Comparison of ENCODE assay signal across 20 cellular contexts in genomic region chr10:32131388-32131787, GRCh38.
DNase-seq lines count a peak whose midpoint lies in the region; ATAC-seq and TF ChIP-seq lines count a peak whose summit lies in the region.
"Had no signal": no experiment of that assay in that cellular context is flagged by ENCODE, and none has a peak within 500 bp of the region (broad histone marks: within the 10 kb centered on the region; RNA-seq: fewer than 3 reads in every experiment).

No MANE protein-coding gene starts in this region.

- no peak overlapping the region for H3K4ac ChIP-seq in mesendoderm (ENCODE audit: low read depth, low read length)

- ATAC-seq in activated CD8-positive, alpha-beta T cell treated with anti-CD3 and anti-CD28 coated beads for 36 hours, result peak; percentile 17
- ATAC-seq in upper lobe of left lung (ENCODE audit: low FRiP score in 2 of 2), result no peak

- no peaks in the 10 kb centered on the region for H3K4me1 ChIP-seq in BLaER1
- peaks cover 13% of the 10 kb centered on the region for H3K4me1 ChIP-seq in mesendoderm (ENCODE audit: control insufficient read depth, low read depth, low read length)
- no peaks in the 10 kb centered on the region for H3K4me1 ChIP-seq in upper lobe of left lung
- peaks cover 8% of the 10 kb centered on the region for H3K4me1 ChIP-seq in CD4-positive, alpha-beta memory T cell (ENCODE audit: insufficient read depth, low read length)
- H3K4me1 ChIP-seq: prostate gland had no signal

- no peak overlapping the region for H3K27ac Mint-ChIP-seq in activated CD8-positive, alpha-beta T cell treated with anti-CD3 and anti-CD28 coated beads for 36 hours
- peak overlapping the region in 2 of 7 donors; percentile 42 to 72 for H3K27ac Mint-ChIP-seq in CD4-positive, alpha-beta memory T cell
- H3K27ac Mint-ChIP-seq: CD8-positive, alpha-beta memory T cell had no signal

- no peak overlapping the region for H3K56ac ChIP-seq in mesendoderm (ENCODE audit: low read length)

- no peaks in the 10 kb centered on the region for H3K9me3 Mint-ChIP-seq in activated CD8-positive, alpha-beta T cell treated with anti-CD3 and anti-CD28 coated beads for 36 hours
- H3K9me3 Mint-ChIP-seq in CD4-positive, alpha-beta memory T cell, result no peaks in the 10 kb centered on the region
- H3K9me3 Mint-ChIP-seq: activated naive CD4-positive, alpha-beta T cell treated with anti-CD3 and anti-CD28 coated beads, Interleukin-2, amount 50 U/mL, for 24 hours; CD8-positive, alpha-beta memory T cell; neural crest cell had no signal

- CTCF ChIA-PET in activated CD8-positive, alpha-beta T cell treated with anti-CD3 and anti-CD28 coated beads for 36 hours (lab: Charles Lee), result no interaction called here
- CTCF ChIA-PET in CD4-positive, alpha-beta memory T cell (lab: Charles Lee; ENCODE audit: partially characterized antibody), result interaction anchor here (1.6 kb wide), 1 partner anchor 9 kb away, joined by 5 read pairs; no protein-coding TSS in a partner anchor

- H3K9ac ChIP-seq in BLaER1 (no peak overlapping the region), mesendoderm (ENCODE audit: low read length) (no peak overlapping the region)
- H3K9ac ChIP-seq: KMS-11 had no signal

- no peaks in the 10 kb centered on the region for H4K20me1 ChIP-seq in BLaER1

- H3K4me1 Mint-ChIP-seq in activated CD8-positive, alpha-beta T cell treated with anti-CD3 and anti-CD28 coated beads for 36 hours (ENCODE audit: low read depth), result peaks cover 7% of the 10 kb centered on the region
- peaks cover 5 to 14% (median 7%) of the 10 kb centered on the region in 4 donors for H3K4me1 Mint-ChIP-seq in CD4-positive, alpha-beta memory T cell

- H3K23ac ChIP-seq in mesendoderm (ENCODE audit: low read length), result no peak overlapping the region

- H2BK5ac ChIP-seq in mesendoderm (ENCODE audit: low read length), result peak overlapping the region; percentile 75

- no peaks in the 10 kb centered on the region for H3K79me2 ChIP-seq in mesendoderm (ENCODE audit: control insufficient read depth, insufficient read depth, low read length)

- POLR2A ChIA-PET in activated CD8-positive, alpha-beta T cell treated with anti-CD3 and anti-CD28 coated beads for 36 hours (lab: Charles Lee), result no interaction called here
- POLR2A ChIA-PET in CD4-positive, alpha-beta memory T cell (lab: Charles Lee; ENCODE audit: partially characterized antibody), result no interaction called here

- WGBS in mesendoderm (ENCODE audit: extremely low coverage, insufficient coverage, low lambda C conversion rate), result no CpG with 5 or more reads among the region's 3 CpGs
- WGBS in upper lobe of left lung, 2 donors, result 32 to 37% methylated on average over 3 of the region's 3 CpGs

- no peak overlapping the region for H4K8ac ChIP-seq in mesendoderm (ENCODE audit: low read depth, low read length)

- H3K27me3 Mint-ChIP-seq in activated CD8-positive, alpha-beta T cell treated with anti-CD3 and anti-CD28 coated beads for 36 hours, result no peaks in the 10 kb centered on the region
- H3K27me3 Mint-ChIP-seq in CD4-positive, alpha-beta memory T cell, result peaks cover 0 to 2% of the 10 kb centered on the region in 2 donors
- H3K27me3 Mint-ChIP-seq: activated naive CD4-positive, alpha-beta T cell treated with anti-CD3 and anti-CD28 coated beads, Interleukin-2, amount 50 U/mL, for 24 hours had no signal

- H3K4me2 ChIP-seq in BLaER1 (0 out of 2 replicates have a peak overlapping the region, but pooled peaks have one; percentile 10), mesendoderm (ENCODE audit: low read length) (no peak overlapping the region)
- H3K4me2 ChIP-seq: KMS-11 had no signal

- H3K4me3 ChIP-seq in BLaER1 (no peak overlapping the region), mesendoderm (ENCODE audit: low read length) (no peak overlapping the region), upper lobe of left lung (no peak overlapping the region)
- H3K4me3 ChIP-seq in Jurkat, Clone E6-1 (ENCODE audit: low read length), result no peak overlapping the region
- H3K4me3 ChIP-seq in CD4-positive, alpha-beta memory T cell (ENCODE audit: low read length in 2 of 2), result no peak overlapping the region
- H3K4me3 ChIP-seq: prostate gland had no signal

- no peak for TF ChIP-seq EP300 in upper lobe of left lung (IDR thresholded peaks at IDR 0.05)

- DNase-seq in Jurkat, Clone E6-1 (ENCODE audit: low read depth, low spot score), result peak; percentile 75
- no peak for DNase-seq in activated CD8-positive, alpha-beta T cell treated with anti-CD3 and anti-CD28 coated beads for 36 hours
- no peak for DNase-seq in mesendoderm
- DNase-seq in NCI-H524 (lab: John Stamatoyannopoulos, UW), result no peak
- DNase-seq in upper lobe of left lung, result no peak
- DNase-seq in CD4-positive, alpha-beta memory T cell, result no peak
- no peak for DNase-seq in SW480 (ENCODE audit: low spot score)
- DNase-seq: ACHN; activated T-cell treated with anti-CD3 and anti-CD28 coated beads, Interleukin-2, amount 50 U/mL, for 48 hours; NCI-H1092; NCI-H2029; NCI-H446 treated with DMSO at 0.1 percent for 48 hours; stimulated activated CD4-positive, alpha-beta T cell treated with anti-CD3 and anti-CD28 coated beads, Interleukin-4, amount 100 ng/mL, for 1 hour; WERI-Rb-1 had no signal

- H2BK15ac ChIP-seq in mesendoderm (replicated peaks; ENCODE audit: low read depth), result peak overlapping the region; percentile 93

- H3K27ac ChIP-seq in BLaER1 (no peak overlapping the region), mesendoderm (ENCODE audit: low read depth, low read length) (peak overlapping the region; percentile 48), upper lobe of left lung (no peak overlapping the region)
- H3K27ac ChIP-seq in CD4-positive, alpha-beta memory T cell (ENCODE audit: low read depth, low read length), result no peak overlapping the region
- H3K27ac ChIP-seq: KMS-11, prostate gland, WERI-Rb-1 had no signal

- intact Hi-C loops in activated CD8-positive, alpha-beta T cell treated with anti-CD3 and anti-CD28 coated beads for 36 hours (cut with micrococcal nuclease), result no loop called here
- intact Hi-C loops in CD4-positive, alpha-beta memory T cell (cut with micrococcal nuclease), result no loop called here

- H3K4me3 Mint-ChIP-seq in activated CD8-positive, alpha-beta T cell treated with anti-CD3 and anti-CD28 coated beads for 36 hours, result no peak overlapping the region
- no peak overlapping the region for H3K4me3 Mint-ChIP-seq in CD4-positive, alpha-beta memory T cell
- H3K4me3 Mint-ChIP-seq: activated naive CD4-positive, alpha-beta T cell treated with anti-CD3 and anti-CD28 coated beads, Interleukin-2, amount 50 U/mL, for 24 hours; CD8-positive, alpha-beta memory T cell; neural crest cell had no signal

- TF ChIP-seq POLR2A in upper lobe of left lung (IDR thresholded peaks at IDR 0.05), result no peak

- H2BK120ac ChIP-seq in mesendoderm (ENCODE audit: low read depth, low read length), result no peak overlapping the region

- no peaks in the 10 kb centered on the region for H3K9me3 ChIP-seq in BLaER1
- no peaks in the 10 kb centered on the region for H3K9me3 ChIP-seq in upper lobe of left lung
- no peaks in the 10 kb centered on the region for H3K9me3 ChIP-seq in CD4-positive, alpha-beta memory T cell (ENCODE audit: control insufficient read depth in 1 of 2, low read length in 2 of 2)
- H3K9me3 ChIP-seq: prostate gland had no signal

- no peak for TF ChIP-seq CTCF in activated CD8-positive, alpha-beta T cell treated with anti-CD3 and anti-CD28 coated beads for 36 hours (IDR thresholded peaks at IDR 0.05)
- no peak for TF ChIP-seq CTCF in upper lobe of left lung (IDR thresholded peaks at IDR 0.05)

- no peaks in the 10 kb centered on the region for H3K79me1 ChIP-seq in mesendoderm (ENCODE audit: low read length)

- H3K27me3 ChIP-seq in BLaER1, result no peaks in the 10 kb centered on the region
- H3K27me3 ChIP-seq in mesendoderm (ENCODE audit: insufficient read depth, low read length, poor library complexity), result no peaks in the 10 kb centered on the region
- H3K27me3 ChIP-seq in upper lobe of left lung, result no peaks in the 10 kb centered on the region
- H3K27me3 ChIP-seq in CD4-positive, alpha-beta memory T cell (ENCODE audit: insufficient read depth, low read length), result no peaks in the 10 kb centered on the region

- no peak overlapping the region for H2AK5ac ChIP-seq in mesendoderm (ENCODE audit: low read length)

- H3K18ac ChIP-seq in mesendoderm (ENCODE audit: low read length), result peak overlapping the region; percentile 94

- no peak overlapping the region for H4K5ac ChIP-seq in mesendoderm (ENCODE audit: low read length)

- no peaks in the 10 kb centered on the region for H3K36me3 Mint-ChIP-seq in activated CD8-positive, alpha-beta T cell treated with anti-CD3 and anti-CD28 coated beads for 36 hours (ENCODE audit: low read depth)
- no peaks in the 10 kb centered on the region for H3K36me3 Mint-ChIP-seq in CD4-positive, alpha-beta memory T cell
- H3K36me3 Mint-ChIP-seq: activated naive CD4-positive, alpha-beta T cell treated with anti-CD3 and anti-CD28 coated beads, Interleukin-2, amount 50 U/mL, for 24 hours had no signal

- H3K36me3 ChIP-seq in BLaER1 (no peaks in the 10 kb centered on the region), mesendoderm (ENCODE audit: control insufficient read depth, insufficient read depth, low read length) (no peaks in the 10 kb centered on the region), upper lobe of left lung (no peaks in the 10 kb centered on the region)
- no peaks in the 10 kb centered on the region for H3K36me3 ChIP-seq in CD4-positive, alpha-beta memory T cell (ENCODE audit: insufficient read depth, low read length)
- H3K36me3 ChIP-seq: prostate gland, WERI-Rb-1 had no signal
